Comparison of ENCODE assay signal across 10 cellular contexts in the genomic region with DNA sequence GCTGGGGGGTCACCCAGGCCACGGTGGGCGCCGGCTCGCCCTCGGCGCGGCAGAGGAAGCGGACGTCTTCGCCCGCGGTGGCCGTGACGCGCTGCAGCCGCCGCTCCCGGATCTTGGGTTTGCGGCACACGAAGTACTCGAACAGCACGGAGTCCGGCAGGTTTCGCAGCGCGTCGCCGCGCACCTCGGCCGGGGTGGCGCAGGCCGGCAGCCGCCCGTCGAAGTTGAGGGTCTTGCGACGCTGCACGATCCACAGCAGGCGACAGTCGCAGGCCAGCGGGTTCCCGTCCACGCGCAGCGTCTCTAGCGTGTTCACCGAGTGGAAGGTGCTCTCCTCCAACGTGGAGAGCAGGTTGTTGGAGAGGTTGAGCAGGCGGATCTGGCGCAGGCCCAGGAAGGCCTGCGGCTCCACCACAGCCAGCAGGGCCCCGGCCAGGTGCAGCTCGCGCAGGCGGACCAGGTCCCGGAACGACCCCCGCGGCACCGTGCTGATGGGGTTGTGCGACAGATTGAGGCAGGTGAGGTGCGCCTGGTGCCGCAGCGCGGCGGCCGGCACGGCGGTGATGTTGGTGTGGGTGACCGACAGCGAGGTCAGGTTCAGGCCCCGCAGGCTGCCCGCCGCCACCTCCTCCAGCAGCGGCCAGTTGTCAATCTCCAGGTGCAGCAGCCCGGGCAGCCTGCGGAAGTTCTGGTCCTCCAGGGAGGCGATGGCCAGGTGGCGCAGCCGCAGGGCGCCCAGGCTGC. TPM values are rescaled to one million over a fixed set of nuclear protein-coding genes. Genes with fewer than 3 reads are reported as not detected.
DNase-seq lines count a peak whose midpoint lies in the region; ATAC-seq lines count a peak whose summit lies in the region.
"Had no signal": no experiment of that assay in that cellular context is flagged by ENCODE, and none has a peak within 500 bp of the region (broad histone marks: within the 10 kb centered on the region; RNA-seq: fewer than 3 reads in every experiment).

No MANE protein-coding gene starts in this region.

- 2 to 3% methylated on average over 64 to 82 of the region's 82 CpGs for WGBS in esophagus, 2 donors

- peaks cover 0 to 9% of the 10 kb centered on the region in 2 donors for H3K27me3 ChIP-seq in esophagus (ENCODE audit: control insufficient read depth in 1 of 2, insufficient read depth in 2 of 2, low read length in 2 of 2)

- no peaks in the 10 kb centered on the region for H3K9me3 ChIP-seq in esophagus (ENCODE audit: control insufficient read depth in 2 of 2, insufficient read depth in 1 of 2, low read depth in 1 of 2, low read length in 1 of 2)

- peak; percentile 53 to 80 for DNase-seq in NCI-H2081 (lab: John Stamatoyannopoulos, UW)
- no peak for DNase-seq in NCI-H2081 treated with DMSO at 0.1 percent for 48 hours (lab: John Stamatoyannopoulos, UW)
- DNase-seq in NCI-H345 treated with DMSO at 0.1 percent for 48 hours (lab: John Stamatoyannopoulos, UW; ENCODE audit: unreplicated experiment) = peak; percentile 43
- no peak for DNase-seq in AML-193 (lab: John Stamatoyannopoulos, UW)
- no peak for DNase-seq in islet precursor cell
- DNase-seq: amniotic stem cell had no signal

- H3K4me3 ChIP-seq in esophagus (ENCODE audit: low read depth in 1 of 2, low read length in 2 of 2) = peak overlapping the region; percentile 2 to 44
- H3K4me3 ChIP-seq in skin epidermis = peak overlapping the region; percentile 29 to 43 (median 37)

- ATAC-seq in GM18519 (IDR thresholded peaks at IDR 0.05; ENCODE audit: low FRiP score, unreplicated experiment) = no peak

- H3K4me1 ChIP-seq in esophagus (ENCODE audit: control insufficient read depth in 2 of 2, insufficient read depth in 2 of 2, low read length in 1 of 2) = peaks cover 5 to 15% of the 10 kb centered on the region in 2 donors

- H3K36me3 ChIP-seq in esophagus (ENCODE audit: control insufficient read depth in 2 of 2, insufficient read depth in 2 of 2, low read length in 1 of 2) = no peaks in the 10 kb centered on the region

- H3K27ac ChIP-seq in esophagus (ENCODE audit: low read depth in 2 of 2, low read length in 1 of 2) (peak overlapping the region in 1 of 2 donors; percentile 28), skin epidermis (peak overlapping the region in 17 of 21 experiments; percentile 19 to 86 (median 69))

RNA-seq across cellular contexts. Expression of a gene that starts 8.6 kb away (rescaled TPM):
- under 1 TPM; 0.02 to 0.06 TPM for polyA plus RNA-seq in esophagus

RNA-seq across cellular contexts. Expression of a gene that starts 17.3 kb away (rescaled TPM):
- under 1 TPM in 1 of 2 donors, not detected in 1; 0.02 TPM for polyA plus RNA-seq in esophagus
- polyA plus RNA-seq: AG04450 had no signal

RNA-seq across cellular contexts. Expression of a gene that starts 34.4 kb away (rescaled TPM):
- under 1 TPM; 0.13 to 0.20 TPM for polyA plus RNA-seq in esophagus
- polyA plus RNA-seq: AG04450 had no signal

RNA-seq across cellular contexts. Expression of a gene that starts 37.8 kb away (rescaled TPM):
- polyA plus RNA-seq in esophagus = 100 to 1,000 TPM; 223 to 245 TPM

RNA-seq across cellular contexts. Expression of a gene that starts 37.9 kb away (rescaled TPM):
- polyA plus RNA-seq in esophagus = 10 to 100 TPM; 27.4 to 59.1 TPM

Comparison
In these comparisons a context has a peak if more than half of its experiments do, and no peak if none do; other contexts are left out.
1. DNase-seq: peak in NCI-H2081 (2 of 2) and NCI-H345 treated with DMSO at 0.1 percent for 48 hours (single experiment); none in NCI-H2081 treated with DMSO at 0.1 percent for 48 hours (single experiment), AML-193 (0 of 2) and islet precursor cell (single experiment).